Comparison of ENCODE assay signal across 18 cellular contexts in the genomic region with DNA sequence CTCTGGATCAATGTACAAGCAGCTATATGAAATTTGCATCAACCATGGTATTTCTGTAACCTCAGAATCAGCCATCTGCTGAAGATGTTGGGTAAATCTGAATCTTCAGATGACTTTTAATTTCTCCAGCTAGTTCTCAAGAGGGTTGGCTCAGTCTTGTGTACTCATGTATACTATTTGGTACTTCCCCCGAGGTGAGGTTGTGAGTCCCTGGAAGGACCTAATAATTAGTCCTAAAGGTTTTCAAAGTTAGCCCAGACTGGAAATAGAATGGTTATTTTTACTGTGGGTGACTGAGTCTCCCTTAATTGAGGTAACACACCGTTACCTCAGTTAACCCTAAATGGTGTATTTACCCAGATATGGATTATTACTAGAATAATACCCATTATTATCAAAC.
A peak's percentile ranks its signal among the peaks of the same experiment; 100 is the strongest.
DNase-seq lines count a peak whose midpoint lies in the region; ATAC-seq, FAIRE-seq and TF ChIP-seq lines count a peak whose summit lies in the region.
"Had no signal": no experiment of that assay in that cellular context is flagged by ENCODE, and none has a peak within 500 bp of the region (broad histone marks: within the 10 kb centered on the region; RNA-seq: fewer than 3 reads in every experiment).

No MANE protein-coding gene starts in this region.

- no peak overlapping the region for H3K4me3 ChIP-seq in right cardiac atrium (ENCODE audit: low read length)
- no peak overlapping the region for H3K4me3 ChIP-seq in Panc1 (ENCODE audit: low read depth in 2 of 2, low read length in 2 of 2)
- H3K4me3 ChIP-seq: GM12878, HAP-1 had no signal

- DNase-seq in Right ventricle myocardium superior (no peak), right cardiac atrium (no peak), HTR-8/SVneo (ENCODE audit: insufficient read length, low spot score) (no peak), Panc1 (ENCODE audit: low read depth, low spot score) (no peak), left ventricle myocardium superior (no peak), AG08396 (ENCODE audit: low spot score) (no peak), endothelial cell (ENCODE audit: low spot score) (no peak)
- DNase-seq in activated CD8-positive, alpha-beta T cell treated with anti-CD3 and anti-CD28 coated beads, Interleukin-2, amount 10 ng/mL, durations not matched to agents 7 days and 5 days = no peak
- DNase-seq: BE2C; C1 segment of cervical spinal cord; CD8-positive, alpha-beta memory T cell; COR-L47; DMS 273 treated with DMSO at 0.1 percent for 48 hours; DND-41 had no signal

- WGBS in right cardiac atrium = 59% methylated on average over 2 of the region's 2 CpGs

- in situ Hi-C loops in Panc1 (cut with HindIII; ENCODE audit: low pct_unique_long_range_greater_than_20kb, low sequenced_read_pairs) = no loop called here

- POLR2A ChIA-PET in Panc1 (lab: Charles Lee) = no interaction called here
- POLR2A ChIA-PET in activated CD8-positive, alpha-beta T cell treated with anti-CD3 and anti-CD28 coated beads, Interleukin-2, amount 10 ng/mL, durations not matched to agents 7 days and 5 days (lab: Charles Lee) = interaction anchor here (0.6 kb wide), 1 partner anchor 816 kb away, joined by 3 read pairs; no protein-coding TSS in a partner anchor

- no peaks in the 10 kb centered on the region for H3K36me3 ChIP-seq in Panc1 (ENCODE audit: control insufficient read depth, insufficient read depth, low read length)
- H3K36me3 ChIP-seq: BE2C, HAP-1 had no signal

- CTCF ChIA-PET in Panc1 (lab: Charles Lee) = no interaction called here
- CTCF ChIA-PET in activated CD8-positive, alpha-beta T cell treated with anti-CD3 and anti-CD28 coated beads, Interleukin-2, amount 10 ng/mL, durations not matched to agents 7 days and 5 days (lab: Charles Lee) = interaction anchor here (0.6 kb wide), 1 partner anchor 15 kb away, joined by 3 read pairs; no protein-coding TSS in a partner anchor

- H3K27me3 Mint-ChIP-seq in activated CD8-positive, alpha-beta T cell treated with anti-CD3 and anti-CD28 coated beads, Interleukin-2, amount 10 ng/mL, durations not matched to agents 7 days and 5 days (ENCODE audit: low read depth) = peaks cover 7% of the 10 kb centered on the region
- H3K27me3 Mint-ChIP-seq in endothelial cell (ENCODE audit: unreplicated experiment) = no peaks in the 10 kb centered on the region

- H3K36me3 Mint-ChIP-seq in activated CD8-positive, alpha-beta T cell treated with anti-CD3 and anti-CD28 coated beads, Interleukin-2, amount 10 ng/mL, durations not matched to agents 7 days and 5 days (ENCODE audit: low read depth) = no peaks in the 10 kb centered on the region
- no peaks in the 10 kb centered on the region for H3K36me3 Mint-ChIP-seq in endothelial cell (ENCODE audit: low read depth, unreplicated experiment)
- H3K36me3 Mint-ChIP-seq: CD4-positive, CD25-positive, alpha-beta regulatory T cell; CD8-positive, alpha-beta memory T cell had no signal

- no peak overlapping the region for H3K4me3 Mint-ChIP-seq in activated CD8-positive, alpha-beta T cell treated with anti-CD3 and anti-CD28 coated beads, Interleukin-2, amount 10 ng/mL, durations not matched to agents 7 days and 5 days
- no peak overlapping the region for H3K4me3 Mint-ChIP-seq in endothelial cell (ENCODE audit: unreplicated experiment)
- H3K4me3 Mint-ChIP-seq: CD4-positive, CD25-positive, alpha-beta regulatory T cell; CD8-positive, alpha-beta memory T cell had no signal

- no peak overlapping the region for H3K27ac Mint-ChIP-seq in activated CD8-positive, alpha-beta T cell treated with anti-CD3 and anti-CD28 coated beads, Interleukin-2, amount 10 ng/mL, durations not matched to agents 7 days and 5 days
- H3K27ac Mint-ChIP-seq in endothelial cell (ENCODE audit: unreplicated experiment) = no peak overlapping the region
- H3K27ac Mint-ChIP-seq: CD4-positive, CD25-positive, alpha-beta regulatory T cell had no signal

- peaks cover 1% of the 10 kb centered on the region for H3K4me1 ChIP-seq in right cardiac atrium (ENCODE audit: control insufficient read depth, insufficient read depth, low read length)
- peaks cover 6% of the 10 kb centered on the region; the same call in 1 of the 2 replicates for H3K4me1 ChIP-seq in Panc1 (ENCODE audit: control insufficient read depth, insufficient read depth, low read length)
- H3K4me1 ChIP-seq: BE2C, HAP-1 had no signal

- FAIRE-seq in HTR-8/SVneo (lab: Jason Lieb, UNC) = peak; percentile 58
- FAIRE-seq: GM19239 had no signal

- no peak for TF ChIP-seq CTCF in Panc1 (IDR thresholded peaks at IDR 0.05)
- TF ChIP-seq CTCF in endothelial cell (IDR thresholded peaks at IDR 0.05; ENCODE audit: unreplicated experiment) = no peak

- ATAC-seq in Right ventricle myocardium superior (ENCODE audit: poor library complexity) (peak; percentile 30), right cardiac atrium (no peak), Panc1 (no peak), left ventricle myocardium superior (peak; percentile 59)
- no peak for ATAC-seq in activated CD8-positive, alpha-beta T cell treated with anti-CD3 and anti-CD28 coated beads, Interleukin-2, amount 10 ng/mL, durations not matched to agents 7 days and 5 days

- H3K27ac ChIP-seq in right cardiac atrium (ENCODE audit: low read length) (no peak overlapping the region), Panc1 (ENCODE audit: low read length) (peak overlapping the region; percentile 8; the same call in 1 of the 2 replicates)

- no TSS peak for BruUV-seq in Panc1 (replicated peaks; lab: Mats Ljungman, UMichigan)

- no peaks in the 10 kb centered on the region for H3K4me1 Mint-ChIP-seq in activated CD8-positive, alpha-beta T cell treated with anti-CD3 and anti-CD28 coated beads, Interleukin-2, amount 10 ng/mL, durations not matched to agents 7 days and 5 days (ENCODE audit: low read depth)
- H3K4me1 Mint-ChIP-seq in endothelial cell (ENCODE audit: unreplicated experiment) = no peaks in the 10 kb centered on the region
- H3K4me1 Mint-ChIP-seq: CD4-positive, CD25-positive, alpha-beta regulatory T cell; CD8-positive, alpha-beta memory T cell had no signal

- H3K9me3 ChIP-seq in right cardiac atrium (ENCODE audit: control insufficient read depth, low read length) = no peaks in the 10 kb centered on the region
- no peaks in the 10 kb centered on the region for H3K9me3 ChIP-seq in Panc1 (ENCODE audit: control insufficient read depth, insufficient read depth, low read depth, low read length)
- H3K9me3 ChIP-seq: BE2C, HAP-1 had no signal

- H3K9me3 Mint-ChIP-seq in activated CD8-positive, alpha-beta T cell treated with anti-CD3 and anti-CD28 coated beads, Interleukin-2, amount 10 ng/mL, durations not matched to agents 7 days and 5 days (ENCODE audit: insufficient read depth) = no peaks in the 10 kb centered on the region
- no peaks in the 10 kb centered on the region for H3K9me3 Mint-ChIP-seq in endothelial cell (ENCODE audit: unreplicated experiment)
- H3K9me3 Mint-ChIP-seq: CD8-positive, alpha-beta memory T cell had no signal

- intact Hi-C loops in Right ventricle myocardium superior (cut with DNase I) = loop anchor here (5.0 kb wide), 1 partner anchor 431 kb away; no protein-coding TSS in a partner anchor
- intact Hi-C loops in right cardiac atrium (cut with DNase I) = loop anchor here in 2 of 4 donors (10.0 kb wide), 1 partner anchor 434 kb away; no protein-coding TSS in a partner anchor
- intact Hi-C loops in Panc1 (cut with micrococcal nuclease; ENCODE audit: unreplicated experiment) = loop anchor here (2.0 to 5.0 kb wide), 2 partner anchors 91 to 430 kb away; no protein-coding TSS in a partner anchor
- intact Hi-C loops in left ventricle myocardium superior (cut with micrococcal nuclease) = no loop called here

- no peaks in the 10 kb centered on the region for H3K27me3 ChIP-seq in right cardiac atrium (ENCODE audit: control insufficient read depth, insufficient read depth)
- no peaks in the 10 kb centered on the region for H3K27me3 ChIP-seq in Panc1 (ENCODE audit: control insufficient read depth, insufficient read depth, low read length)
- H3K27me3 ChIP-seq: BE2C had no signal

Comparison
In these comparisons a context has a peak if more than half of its experiments do, and no peak if none do; other contexts are left out.
1. ATAC-seq: peak in Right ventricle myocardium superior (single experiment) and left ventricle myocardium superior (single experiment); none in right cardiac atrium (0 of 2), Panc1 (single experiment) and activated CD8-positive, alpha-beta T cell treated with anti-CD3 and anti-CD28 coated beads, Interleukin-2, amount 10 ng/mL, durations not matched to agents 7 days and 5 days (single experiment).